3 cellular contexts compared by ENCODE assay signal in the genomic region with DNA sequence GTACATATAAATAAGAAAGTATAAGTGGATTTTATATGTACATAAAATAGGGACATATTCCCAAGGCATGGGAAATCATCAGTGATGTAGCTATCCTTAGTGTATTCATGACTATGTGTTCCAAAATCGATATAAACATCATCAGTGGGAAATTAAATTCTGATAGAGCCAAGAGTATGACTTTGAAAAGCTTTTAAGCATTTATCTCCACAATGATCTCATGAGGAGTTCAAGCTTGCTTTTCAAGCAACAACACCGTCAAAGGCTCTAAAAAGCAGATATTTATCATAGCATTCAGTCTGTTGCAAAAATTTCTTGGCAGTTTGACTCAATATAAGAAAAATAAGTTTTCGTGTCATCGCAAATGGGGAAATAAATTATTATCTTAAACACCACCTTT.
"Had no signal": no experiment of that assay in that cellular context is flagged by ENCODE, and none has a peak within 500 bp of the region (broad histone marks: within the 10 kb centered on the region; RNA-seq: fewer than 3 reads in every experiment).

No MANE protein-coding gene starts in this region.

- DNase-seq: GDM1, GF-D8 had no signal

- H3K4me3 ChIP-seq: GM12878 had no signal

- ATAC-seq: GM12878 had no signal
